Comparison of ENCODE assay signal across 12 cellular contexts in genomic region chr5:963310-963672, GRCh38. TPM values are rescaled to one million over a fixed set of nuclear protein-coding genes. Genes with fewer than 3 reads are reported as not detected.
DNase-seq lines count a peak whose midpoint lies in the region; ATAC-seq, FAIRE-seq and TF ChIP-seq lines count a peak whose summit lies in the region.
"Had no signal": no experiment of that assay in that cellular context is flagged by ENCODE, and none has a peak within 500 bp of the region (broad histone marks: within the 10 kb centered on the region; RNA-seq: fewer than 3 reads in every experiment).

No MANE protein-coding gene starts in this region.

- FAIRE-seq in GM12891 (lab: Jason Lieb, UNC) = no peak
- FAIRE-seq: HepG2 had no signal

- no peaks in the 10 kb centered on the region for H3K9me3 Mint-ChIP-seq in naive B cell

- peak overlapping the region; percentile 37 for H3K27ac ChIP-seq in WERI-Rb-1
- H3K27ac ChIP-seq: tibial nerve had no signal

- no peak for TF ChIP-seq CTCF in WERI-Rb-1 (IDR thresholded peaks at IDR 0.05; ENCODE audit: low read depth, low read length)

- H3K4me1 Mint-ChIP-seq in naive B cell = peaks cover 10 to 26% (median 14%) of the 10 kb centered on the region in 3 donors

- H3K4me3 Mint-ChIP-seq in naive B cell = peak overlapping the region in 4 of 8 donors; percentile 48 to 74 (median 72)

- H3K27me3 Mint-ChIP-seq in naive B cell = peaks cover 40 to 77% (median 76%) of the 10 kb centered on the region in 3 donors

- peak overlapping the region in 5 of 6 donors; percentile 47 to 89 (median 64) for H3K27ac Mint-ChIP-seq in naive B cell

- no peak for TF ChIP-seq POLR2A in GM12891 (IDR thresholded peaks at IDR 0.05; ENCODE audit: low read depth, low read length)

- ATAC-seq in HG02678 (IDR thresholded peaks at IDR 0.05; ENCODE audit: unreplicated experiment) (peak; percentile 35), naive B cell (ENCODE audit: low read depth in 2 of 2) (no peak), GM21619 (IDR thresholded peaks at IDR 0.05; ENCODE audit: unreplicated experiment) (no peak)
- ATAC-seq: HepG2 had no signal

- no peak overlapping the region for H3K4me3 ChIP-seq in WERI-Rb-1 (ENCODE audit: low read depth, low read length)
- H3K4me3 ChIP-seq: tibial nerve had no signal

- DNase-seq in GM12891 (ENCODE audit: insufficient read length, low spot score) = no peak
- no peak for DNase-seq in WERI-Rb-1
- no peak for DNase-seq in naive B cell
- no peak for DNase-seq in hippocampal formation (lab: John Stamatoyannopoulos, UW)
- no peak for DNase-seq in stimulated activated CD4-positive, alpha-beta T cell treated with anti-CD3 and anti-CD28 coated beads, Interleukin-15, amount 100 ng/mL, for 24 hours
- DNase-seq in stimulated activated CD4-positive, alpha-beta T cell treated with anti-CD3 and anti-CD28 coated beads, Interleukin-4, amount 100 ng/mL, for 4 hours = no peak
- DNase-seq: EL, NCI-H2171 treated with DMSO at 0.1 percent for 48 hours had no signal

- H3K9me3 ChIP-seq in WERI-Rb-1 (ENCODE audit: severe bottlenecking) = peaks cover 3% of the 10 kb centered on the region
- H3K9me3 ChIP-seq: tibial nerve had no signal

- no peaks in the 10 kb centered on the region for H3K27me3 ChIP-seq in WERI-Rb-1 (ENCODE audit: insufficient read depth, low read depth, severe bottlenecking)

- no peaks in the 10 kb centered on the region for H3K36me3 ChIP-seq in WERI-Rb-1
- H3K36me3 ChIP-seq: tibial nerve had no signal

- H3K36me3 Mint-ChIP-seq in naive B cell = no peaks in the 10 kb centered on the region

TF ChIP-seq in GM12891, 5 proteins besides CTCF, POLR2A, EP300 and RAD21:
- TF ChIP-seq PAX5 (IDR thresholded peaks at IDR 0.05; ENCODE audit: insufficient read depth, low read length, severe bottlenecking) (no peak), SPI1 (IDR thresholded peaks at IDR 0.05; ENCODE audit: low read depth, low read length) (0 out of 2 replicates have a peak, but pooled peaks have one; percentile 11)

RNA-seq across cellular contexts. Expression of gene NKD2, which starts 45.3 kb away (rescaled TPM):
- polyA plus RNA-seq in GM12891 (2012; ENCODE audit: low read depth, missing spikeins) = 1.4 TPM
- under 1 TPM in 1 of 6 donors, not detected in 5; 0.29 TPM for polyA plus RNA-seq in naive B cell (ENCODE audit: low read depth in 6 of 6)
